ENCODE assay signal across 1 cellular context in the genomic region with DNA sequence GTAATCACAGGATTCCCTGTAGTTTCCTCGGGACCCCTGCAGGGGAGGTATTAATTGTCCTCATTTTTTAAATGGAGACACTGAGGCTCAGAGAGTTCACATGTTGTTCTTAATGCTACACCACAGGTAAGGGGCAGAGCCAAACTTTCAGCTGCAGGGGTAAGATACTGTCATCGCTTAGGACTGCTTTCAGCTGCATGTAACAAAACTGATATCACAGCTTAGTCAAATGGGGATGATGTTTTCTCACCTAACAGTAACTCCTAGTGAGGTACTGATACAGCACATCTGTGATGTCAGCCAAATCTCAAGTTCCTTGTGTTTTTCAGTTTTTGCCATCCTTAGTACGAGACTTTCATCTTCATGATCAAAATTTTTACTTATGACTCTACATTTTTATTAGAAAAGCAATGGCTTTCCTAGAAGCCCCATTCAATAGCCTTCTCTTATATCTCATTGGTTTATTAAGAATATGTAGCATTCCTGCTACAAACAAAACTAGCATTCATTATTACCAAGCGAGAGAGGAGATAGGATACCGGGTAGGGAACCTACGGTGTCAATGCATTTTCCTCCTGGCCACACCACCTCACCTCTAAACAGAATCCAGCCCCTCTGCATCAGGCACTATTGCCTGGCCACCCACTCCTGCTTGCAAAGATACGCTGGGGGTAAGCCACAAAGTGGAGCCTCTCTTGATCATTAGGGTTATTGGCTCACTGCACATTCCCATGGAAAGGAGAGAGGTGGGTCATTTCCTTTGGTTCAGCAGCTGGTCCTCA.
TF ChIP-seq lines count a peak whose summit lies in the region.

No MANE protein-coding gene starts in this region.

TF ChIP-seq in K562, 482 proteins besides CTCF, POLR2A, EP300 and RAD21 (continued from another document):
- TF ChIP-seq, protein P1, sequence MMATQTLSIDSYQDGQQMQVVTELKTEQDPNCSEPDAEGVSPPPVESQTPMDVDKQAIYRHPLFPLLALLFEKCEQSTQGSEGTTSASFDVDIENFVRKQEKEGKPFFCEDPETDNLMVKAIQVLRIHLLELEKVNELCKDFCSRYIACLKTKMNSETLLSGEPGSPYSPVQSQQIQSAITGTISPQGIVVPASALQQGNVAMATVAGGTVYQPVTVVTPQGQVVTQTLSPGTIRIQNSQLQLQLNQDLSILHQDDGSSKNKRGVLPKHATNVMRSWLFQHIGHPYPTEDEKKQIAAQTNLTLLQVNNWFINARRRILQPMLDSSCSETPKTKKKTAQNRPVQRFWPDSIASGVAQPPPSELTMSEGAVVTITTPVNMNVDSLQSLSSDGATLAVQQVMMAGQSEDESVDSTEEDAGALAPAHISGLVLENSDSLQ (IDR thresholded peaks at IDR 0.05), result no peak
- TF ChIP-seq, protein P2, sequence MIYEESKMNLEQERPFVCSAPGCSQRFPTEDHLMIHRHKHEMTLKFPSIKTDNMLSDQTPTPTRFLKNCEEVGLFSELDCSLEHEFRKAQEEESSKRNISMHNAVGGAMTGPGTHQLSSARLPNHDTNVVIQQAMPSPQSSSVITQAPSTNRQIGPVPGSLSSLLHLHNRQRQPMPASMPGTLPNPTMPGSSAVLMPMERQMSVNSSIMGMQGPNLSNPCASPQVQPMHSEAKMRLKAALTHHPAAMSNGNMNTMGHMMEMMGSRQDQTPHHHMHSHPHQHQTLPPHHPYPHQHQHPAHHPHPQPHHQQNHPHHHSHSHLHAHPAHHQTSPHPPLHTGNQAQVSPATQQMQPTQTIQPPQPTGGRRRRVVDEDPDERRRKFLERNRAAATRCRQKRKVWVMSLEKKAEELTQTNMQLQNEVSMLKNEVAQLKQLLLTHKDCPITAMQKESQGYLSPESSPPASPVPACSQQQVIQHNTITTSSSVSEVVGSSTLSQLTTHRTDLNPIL (CRISPR knock-in tag; IDR thresholded peaks at IDR 0.05), result no peak
- no peak for TF ChIP-seq MTA2 (IDR thresholded peaks at IDR 0.05; ENCODE audit: low read depth)
- no peak for TF ChIP-seq BDP1 (IDR thresholded peaks at IDR 0.05; ENCODE audit: insufficient read depth, insufficient read length)
- TF ChIP-seq ZNF12 (CRISPR knock-in tag; IDR thresholded peaks at IDR 0.05), result no peak
- no peak for TF ChIP-seq FOXA1 (IDR thresholded peaks at IDR 0.05; ENCODE audit: borderline replicate concordance)
- TF ChIP-seq CBFA2T3 (IDR thresholded peaks at IDR 0.05), result peak; percentile 43; the same call in 1 of the 2 replicates
- 0 out of 2 replicates have a peak, but pooled peaks have one; percentile 19 for TF ChIP-seq TCF3 (CRISPR knock-in tag; IDR thresholded peaks at IDR 0.05)
- no peak for TF ChIP-seq CAMTA2 (CRISPR knock-in tag; conservative IDR thresholded peaks at IDR 0.05)
